ENCODE assay signal across 30 cellular contexts in the genomic region with DNA sequence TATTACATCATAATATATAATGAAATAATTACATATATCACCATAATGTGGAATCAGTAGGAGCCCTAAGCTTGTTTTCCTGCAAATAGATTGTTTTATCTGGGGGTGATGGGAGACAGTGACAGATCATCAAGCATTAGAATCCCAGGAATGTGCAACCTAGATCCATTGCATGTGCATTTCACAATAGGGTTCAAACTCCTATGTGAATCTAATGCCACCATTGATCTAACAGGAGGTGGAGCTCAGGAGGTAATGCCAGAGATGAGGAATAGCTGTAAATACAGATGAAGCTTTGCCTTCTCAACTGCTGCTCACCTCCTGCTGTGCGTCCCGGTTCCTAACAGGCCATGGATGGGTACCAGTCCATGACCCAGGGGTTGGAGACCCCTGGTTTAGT.
"Had no signal": no experiment of that assay in that cellular context is flagged by ENCODE, and none has a peak within 500 bp of the region (broad histone marks: within the 10 kb centered on the region; RNA-seq: fewer than 3 reads in every experiment).

No MANE protein-coding gene starts in this region.

- H3K4me1 Mint-ChIP-seq: naive thymus-derived CD8-positive, alpha-beta T cell; nephron progenitor cell; neural crest cell; stimulated activated memory B cell treated with anti-CD40 and anti-IgM and Interleukin-4, amounts not matched to agents 10 μg/mL and 1 μg/mL and 100 μg/mL, for 72 hours; stimulated activated naive CD8-positive, alpha-beta T cell treated with anti-CD3 and anti-CD28 coated beads, Interleukin-15, amount 100 ng/mL, for 72 hours had no signal

- H3K4me1 ChIP-seq: pancreas, prostate gland, spleen, suprapubic skin, testis, tibial artery, transverse colon, upper lobe of right lung, vagina had no signal

- H3K27me3 ChIP-seq: neutrophil, spleen, suprapubic skin, testis, tibial artery, transverse colon, upper lobe of right lung, vagina had no signal

- H3K27me3 Mint-ChIP-seq: natural killer cell treated with Interleukin-12 subunit alpha and Interleukin-12 subunit beta and Interleukin-15 and Interleukin-18, amount 100 ng/mL, for 72 hours; stimulated activated memory B cell treated with anti-CD40 and anti-IgM and Interleukin-4, amounts not matched to agents 10 μg/mL and 1 μg/mL and 100 μg/mL, for 72 hours; type B pancreatic cell had no signal

- FAIRE-seq: pancreas had no signal

- H3K4me3 ChIP-seq: pancreas, prostate gland, skin epidermis, smooth muscle cell, spleen, suprapubic skin, testis, tibial artery, transverse colon, upper lobe of right lung, vagina had no signal

- H3K4me3 Mint-ChIP-seq: naive thymus-derived CD8-positive, alpha-beta T cell; natural killer cell treated with Interleukin-12 subunit alpha and Interleukin-12 subunit beta and Interleukin-15 and Interleukin-18, amount 100 ng/mL, for 72 hours; nephron progenitor cell; neural crest cell; stimulated activated memory B cell treated with anti-CD40 and anti-IgM and Interleukin-4, amounts not matched to agents 10 μg/mL and 1 μg/mL and 100 μg/mL, for 72 hours; stimulated activated naive CD8-positive, alpha-beta T cell treated with anti-CD3 and anti-CD28 coated beads, Interleukin-15, amount 100 ng/mL, for 72 hours; type B pancreatic cell had no signal

- H3K36me3 ChIP-seq: neutrophil, pancreas, prostate gland, spleen, suprapubic skin, tibial artery, transverse colon, upper lobe of right lung, vagina had no signal

- H3K9me3 ChIP-seq: neutrophil, pancreas, prostate gland, spleen, suprapubic skin, testis, tibial artery, transverse colon, upper lobe of right lung, vagina had no signal

- H3K4me2 ChIP-seq: smooth muscle cell had no signal

- ATAC-seq: naive thymus-derived CD8-positive, alpha-beta T cell; natural killer cell treated with Interleukin-12 subunit alpha and Interleukin-12 subunit beta and Interleukin-15 and Interleukin-18, amount 100 ng/mL, for 72 hours; pancreas; right cardiac atrium; sciatic nerve; stimulated activated memory B cell treated with anti-CD40 and anti-IgM and Interleukin-4, amounts not matched to agents 10 μg/mL and 1 μg/mL and 100 μg/mL, for 72 hours; stimulated activated naive CD8-positive, alpha-beta T cell treated with anti-CD3 and anti-CD28 coated beads, Interleukin-15, amount 100 ng/mL, for 72 hours; stimulated activated naive CD8-positive, alpha-beta T cell treated with anti-CD3 and anti-CD28 coated beads, Interleukin-15, Interleukin-2, amounts not matched to agents 100 U/mL and 50 U/mL, for 24 hours; upper lobe of right lung had no signal

- H3K9me3 Mint-ChIP-seq: natural killer cell treated with Interleukin-12 subunit alpha and Interleukin-12 subunit beta and Interleukin-15 and Interleukin-18, amount 100 ng/mL, for 72 hours; nephron progenitor cell; neural crest cell; type B pancreatic cell had no signal

- H3K27ac Mint-ChIP-seq: naive thymus-derived CD8-positive, alpha-beta T cell; natural killer cell treated with Interleukin-12 subunit alpha and Interleukin-12 subunit beta and Interleukin-15 and Interleukin-18, amount 100 ng/mL, for 72 hours; nephron progenitor cell; stimulated activated memory B cell treated with anti-CD40 and anti-IgM and Interleukin-4, amounts not matched to agents 10 μg/mL and 1 μg/mL and 100 μg/mL, for 72 hours; stimulated activated naive CD8-positive, alpha-beta T cell treated with anti-CD3 and anti-CD28 coated beads, Interleukin-15, amount 100 ng/mL, for 72 hours; type B pancreatic cell had no signal

- H3K36me3 Mint-ChIP-seq: naive thymus-derived CD8-positive, alpha-beta T cell; natural killer cell treated with Interleukin-12 subunit alpha and Interleukin-12 subunit beta and Interleukin-15 and Interleukin-18, amount 100 ng/mL, for 72 hours; stimulated activated memory B cell treated with anti-CD40 and anti-IgM and Interleukin-4, amounts not matched to agents 10 μg/mL and 1 μg/mL and 100 μg/mL, for 72 hours; type B pancreatic cell had no signal

- DNase-seq: naive thymus-derived CD8-positive, alpha-beta T cell; nephron progenitor cell; nucleus accumbens; pancreas; right cardiac atrium; spleen; stimulated activated CD4-positive, alpha-beta T cell treated with anti-CD3 and anti-CD28 coated beads, Interleukin-12 subunit alpha, Interleukin-12 subunit beta, amount 100 ng/mL, for 4 hours; stimulated activated CD4-positive, alpha-beta T cell treated with anti-CD3 and anti-CD28 coated beads, Interleukin-1b, Interleukin-23, amount 100 ng/mL, for 48 hours; stimulated activated CD4-positive, alpha-beta T cell treated with anti-CD3 and anti-CD28 coated beads, Interleukin-4, amount 100 ng/mL, for 1 hour; stimulated activated CD4-positive, alpha-beta T cell treated with anti-CD3 and anti-CD28 coated beads, Interleukin-4, amount 100 ng/mL, for 4 hours; stimulated activated CD8-positive, alpha-beta memory T cell treated with anti-CD3 and anti-CD28 coated beads, Interleukin-4, amount 100 ng/mL, for 48 hours; stimulated activated naive CD4-positive, alpha-beta T cell; stimulated activated naive CD8-positive, alpha-beta T cell treated with anti-CD3 and anti-CD28 coated beads, Interleukin-15, amount 100 ng/mL, for 72 hours; stimulated activated naive CD8-positive, alpha-beta T cell treated with anti-CD3 and anti-CD28 coated beads, Interleukin-15, Interleukin-2, amounts not matched to agents 100 U/mL and 50 U/mL, for 24 hours; substantia nigra; testis; tibial artery; transverse colon; upper lobe of right lung had no signal

- H3K27ac ChIP-seq: neutrophil, pancreas, prostate gland, skin epidermis, spleen, suprapubic skin, testis, tibial artery, transverse colon, upper lobe of right lung, vagina had no signal
